ENCODE assay signal across 15 cellular contexts in genomic region chr6:25193865-25194679, GRCh38.
DNase-seq lines count a peak whose midpoint lies in the region; ATAC-seq and TF ChIP-seq lines count a peak whose summit lies in the region.
"Had no signal": no experiment of that assay in that cellular context is flagged by ENCODE, and none has a peak within 500 bp of the region (broad histone marks: within the 10 kb centered on the region; RNA-seq: fewer than 3 reads in every experiment).

No MANE protein-coding gene starts in this region.

- DNase-seq in LHCN-M2 (ENCODE audit: low read depth) = peak; percentile 66
- no peak for DNase-seq in mesothelial cell of epicardium (ENCODE audit: low spot score in 2 of 2, unreplicated experiment in 2 of 2)
- DNase-seq in tibial artery = peak in 1 of 2 donors; percentile 37
- DNase-seq in NCI-H446 (lab: John Stamatoyannopoulos, UW) = no peak
- DNase-seq in immature natural killer cell = no peak
- no peak for DNase-seq in activated naive CD4-positive, alpha-beta T cell treated with anti-CD3 and anti-CD28 coated beads, Interleukin-2, amount 50 U/mL, for 72 hours (ENCODE audit: low spot score in 2 of 2)
- no peak for DNase-seq in activated T-helper 2 cell treated with anti-CD3 and anti-CD28 coated beads, Interferon-gamma antibody, Interleukin-2, Interleukin-4, amounts not matched to agents 10 μg/mL and 5 μg/mL and 100 μg/mL, durations not matched to agents 14 hours and 24 hours and 36 hours (ENCODE audit: low spot score)
- DNase-seq: activated CD4-positive, alpha-beta T cell treated with anti-CD3 and anti-CD28 coated beads, Interleukin-2, amount 10 ng/mL, durations not matched to agents 24 days and 14 days; activated effector memory CD4-positive, alpha-beta T cell treated with anti-CD3 and anti-CD28 coated beads, Interleukin-2, amount 50 U/mL, for 16 hours; central memory CD4-positive, alpha-beta T cell; islet precursor cell; NCI-H2029 treated with DMSO at 0.1 percent for 48 hours had no signal

- H3K4me3 ChIP-seq in esophagus (ENCODE audit: low read depth in 1 of 2, low read length in 2 of 2) (no peak overlapping the region), tibial artery (no peak overlapping the region)

- WGBS in esophagus, 2 donors = 46 to 64% methylated on average over 9 of the region's 9 CpGs

- H3K27me3 ChIP-seq in esophagus (ENCODE audit: control insufficient read depth in 1 of 2, insufficient read depth in 2 of 2, low read length in 2 of 2) (no peaks in the 10 kb centered on the region), tibial artery (no peaks in the 10 kb centered on the region)

- H3K27me3 Mint-ChIP-seq in mesothelial cell of epicardium (ENCODE audit: low read depth) (no peaks in the 10 kb centered on the region), immature natural killer cell (ENCODE audit: low read depth in 3 of 3) (peaks cover 0 to 3% (median 1%) of the 10 kb centered on the region in 3 donors)
- peaks cover 18% of the 10 kb centered on the region for H3K27me3 Mint-ChIP-seq in activated T-helper 2 cell treated with anti-CD3 and anti-CD28 coated beads, Interferon-gamma antibody, Interleukin-2, Interleukin-4, amounts not matched to agents 10 μg/mL and 5 μg/mL and 100 μg/mL, durations not matched to agents 14 hours and 24 hours and 36 hours (ENCODE audit: low read depth)

- intact Hi-C loops in tibial artery (cut with DNase I; ENCODE audit: low total_unique reads) = no loop called here
- intact Hi-C loops in activated T-helper 2 cell treated with anti-CD3 and anti-CD28 coated beads, Interferon-gamma antibody, Interleukin-2, Interleukin-4, amounts not matched to agents 10 μg/mL and 5 μg/mL and 100 μg/mL, durations not matched to agents 14 hours and 24 hours and 36 hours (cut with micrococcal nuclease) = no loop called here

- no peaks in the 10 kb centered on the region for H3K9me3 ChIP-seq in esophagus (ENCODE audit: control insufficient read depth in 2 of 2, insufficient read depth in 1 of 2, low read depth in 1 of 2, low read length in 1 of 2)
- no peaks in the 10 kb centered on the region for H3K9me3 ChIP-seq in tibial artery

- H3K4me1 ChIP-seq in esophagus (ENCODE audit: control insufficient read depth in 2 of 2, insufficient read depth in 2 of 2, low read length in 1 of 2) = peaks cover 0 to 3% of the 10 kb centered on the region in 2 donors
- H3K4me1 ChIP-seq in tibial artery = peaks cover 0 to 40% (median 25%) of the 10 kb centered on the region in 4 donors

- H3K36me3 ChIP-seq in esophagus (ENCODE audit: control insufficient read depth in 2 of 2, insufficient read depth in 2 of 2, low read length in 1 of 2) (no peaks in the 10 kb centered on the region), tibial artery (no peaks in the 10 kb centered on the region)

- H3K4me1 Mint-ChIP-seq in mesothelial cell of epicardium (peaks cover 20% of the 10 kb centered on the region), immature natural killer cell (no peaks in the 10 kb centered on the region)
- H3K4me1 Mint-ChIP-seq in activated T-helper 2 cell treated with anti-CD3 and anti-CD28 coated beads, Interferon-gamma antibody, Interleukin-2, Interleukin-4, amounts not matched to agents 10 μg/mL and 5 μg/mL and 100 μg/mL, durations not matched to agents 14 hours and 24 hours and 36 hours (ENCODE audit: low read depth) = peaks cover 2% of the 10 kb centered on the region
- H3K4me1 Mint-ChIP-seq: activated CD4-positive, alpha-beta T cell treated with anti-CD3 and anti-CD28 coated beads, Interleukin-2, amount 10 ng/mL, durations not matched to agents 24 days and 14 days had no signal

- H3K27ac Mint-ChIP-seq in mesothelial cell of epicardium = peak overlapping the region; percentile 66
- H3K27ac Mint-ChIP-seq in immature natural killer cell = no peak overlapping the region
- H3K27ac Mint-ChIP-seq in activated naive CD4-positive, alpha-beta T cell treated with anti-CD3 and anti-CD28 coated beads, Interleukin-2, amount 50 U/mL, for 72 hours = no peak overlapping the region
- no peak overlapping the region for H3K27ac Mint-ChIP-seq in activated T-helper 2 cell treated with anti-CD3 and anti-CD28 coated beads, Interferon-gamma antibody, Interleukin-2, Interleukin-4, amounts not matched to agents 10 μg/mL and 5 μg/mL and 100 μg/mL, durations not matched to agents 14 hours and 24 hours and 36 hours
- H3K27ac Mint-ChIP-seq: activated CD4-positive, alpha-beta T cell treated with anti-CD3 and anti-CD28 coated beads, Interleukin-2, amount 10 ng/mL, durations not matched to agents 24 days and 14 days had no signal

- ATAC-seq in activated naive CD4-positive, alpha-beta T cell treated with anti-CD3 and anti-CD28 coated beads, Interleukin-2, amount 50 U/mL, for 72 hours = no peak

- H3K36me3 Mint-ChIP-seq in mesothelial cell of epicardium (no peaks in the 10 kb centered on the region), immature natural killer cell (no peaks in the 10 kb centered on the region)
- no peaks in the 10 kb centered on the region for H3K36me3 Mint-ChIP-seq in activated naive CD4-positive, alpha-beta T cell treated with anti-CD3 and anti-CD28 coated beads, Interleukin-2, amount 50 U/mL, for 72 hours
- H3K36me3 Mint-ChIP-seq in activated T-helper 2 cell treated with anti-CD3 and anti-CD28 coated beads, Interferon-gamma antibody, Interleukin-2, Interleukin-4, amounts not matched to agents 10 μg/mL and 5 μg/mL and 100 μg/mL, durations not matched to agents 14 hours and 24 hours and 36 hours (ENCODE audit: low read depth) = no peaks in the 10 kb centered on the region

- H3K9me3 Mint-ChIP-seq in mesothelial cell of epicardium (peaks cover 8% of the 10 kb centered on the region), immature natural killer cell (no peaks in the 10 kb centered on the region)
- H3K9me3 Mint-ChIP-seq in activated naive CD4-positive, alpha-beta T cell treated with anti-CD3 and anti-CD28 coated beads, Interleukin-2, amount 50 U/mL, for 72 hours = no peaks in the 10 kb centered on the region
- H3K9me3 Mint-ChIP-seq in activated T-helper 2 cell treated with anti-CD3 and anti-CD28 coated beads, Interferon-gamma antibody, Interleukin-2, Interleukin-4, amounts not matched to agents 10 μg/mL and 5 μg/mL and 100 μg/mL, durations not matched to agents 14 hours and 24 hours and 36 hours = no peaks in the 10 kb centered on the region

- TF ChIP-seq CTCF in mesothelial cell of epicardium (IDR thresholded peaks at IDR 0.05; ENCODE audit: unreplicated experiment) (no peak), tibial artery (IDR thresholded peaks at IDR 0.05) (no peak)

- H3K27ac ChIP-seq in esophagus (ENCODE audit: low read depth in 2 of 2, low read length in 1 of 2) (peak overlapping the region; percentile 36 to 61), tibial artery (peak overlapping the region; percentile 82)
- H3K27ac ChIP-seq: KMS-11 had no signal

- H3K4me3 Mint-ChIP-seq in mesothelial cell of epicardium = no peak overlapping the region
- no peak overlapping the region for H3K4me3 Mint-ChIP-seq in immature natural killer cell
- no peak overlapping the region for H3K4me3 Mint-ChIP-seq in activated T-helper 2 cell treated with anti-CD3 and anti-CD28 coated beads, Interferon-gamma antibody, Interleukin-2, Interleukin-4, amounts not matched to agents 10 μg/mL and 5 μg/mL and 100 μg/mL, durations not matched to agents 14 hours and 24 hours and 36 hours (ENCODE audit: low read depth)
- H3K4me3 Mint-ChIP-seq: activated CD4-positive, alpha-beta T cell treated with anti-CD3 and anti-CD28 coated beads, Interleukin-2, amount 10 ng/mL, durations not matched to agents 24 days and 14 days; neural crest cell had no signal
